ENCODE assay signal across 18 cellular contexts in the genomic region with DNA sequence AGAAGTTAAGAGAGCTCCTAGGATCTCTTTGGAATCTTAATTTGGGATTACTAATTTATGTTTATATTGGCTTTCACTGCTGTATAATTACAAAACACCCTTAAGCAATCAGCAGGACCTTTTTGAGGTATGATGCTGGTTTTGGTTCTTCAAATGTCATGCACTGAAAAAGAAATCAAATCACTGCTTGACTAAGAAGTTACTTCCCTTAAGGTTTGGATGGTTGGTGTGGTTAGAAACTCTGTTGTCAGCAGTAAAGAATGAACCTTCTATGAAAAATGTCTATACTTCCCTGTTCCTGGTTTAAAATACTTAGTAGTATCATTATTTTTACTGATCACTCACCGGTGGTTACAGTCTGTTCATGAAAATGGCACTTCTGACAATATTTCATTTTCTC.
DNase-seq lines count a peak whose midpoint lies in the region; ATAC-seq and TF ChIP-seq lines count a peak whose summit lies in the region.
"Had no signal": no experiment of that assay in that cellular context is flagged by ENCODE, and none has a peak within 500 bp of the region (broad histone marks: within the 10 kb centered on the region; RNA-seq: fewer than 3 reads in every experiment).

No MANE protein-coding gene starts in this region.

- TF ChIP-seq CTCF in AG10803 (conservative IDR thresholded peaks at IDR 0.05; ENCODE audit: low read length) = no peak
- no peak for TF ChIP-seq CTCF in foreskin fibroblast (IDR thresholded peaks at IDR 0.05; ENCODE audit: low read depth, low read length)

- DNase-seq in AG10803 (ENCODE audit: low read depth) (peak; percentile 44), fibroblast of gingiva (ENCODE audit: low read depth) (peak; percentile 57), foreskin fibroblast (no peak), foreskin melanocyte (no peak)
- DNase-seq: activated CD4-positive, alpha-beta T cell treated with anti-CD3 and anti-CD28 coated beads, Interleukin-2, amount 10 ng/mL, durations not matched to agents 7 days and 5 days; activated gamma-delta T cell; GF-D8; heart left ventricle; left ventricle myocardium superior; NCI-H526 treated with DMSO at 0.1 percent for 48 hours; PC-3; SIG-M5; stimulated activated CD4-positive, alpha-beta T cell treated with anti-CD3 and anti-CD28 coated beads, Interleukin-4, amount 100 ng/mL, for 4 hours; uterus had no signal

- H3K4me3 ChIP-seq in AG10803 (ENCODE audit: low read length) = no peak overlapping the region
- no peak overlapping the region for H3K4me3 ChIP-seq in foreskin fibroblast (ENCODE audit: low read depth in 1 of 2, low read length in 2 of 2)
- H3K4me3 ChIP-seq: heart left ventricle, uterus had no signal

- ATAC-seq in GM19463 (IDR thresholded peaks at IDR 0.05; ENCODE audit: unreplicated experiment) = peak; percentile 55
- ATAC-seq in HG03432 (IDR thresholded peaks at IDR 0.05; ENCODE audit: unreplicated experiment) = peak; percentile 70
- ATAC-seq in HG03565 (IDR thresholded peaks at IDR 0.05; ENCODE audit: unreplicated experiment) = no peak
- ATAC-seq in GM21619 (IDR thresholded peaks at IDR 0.05; ENCODE audit: unreplicated experiment) = no peak
- ATAC-seq: heart left ventricle, left ventricle myocardium superior, PC-3 had no signal

Comparison
In these comparisons a context has a peak if more than half of its experiments do, and no peak if none do; other contexts are left out.
1. DNase-seq: peak in AG10803 (single experiment) and fibroblast of gingiva (single experiment); none in foreskin fibroblast (0 of 2) and foreskin melanocyte (single experiment).
2. ATAC-seq: peak in GM19463 (single experiment) and HG03432 (single experiment); none in HG03565 (single experiment) and GM21619 (single experiment).